8 cellular contexts compared by ENCODE assay signal in the genomic region with DNA sequence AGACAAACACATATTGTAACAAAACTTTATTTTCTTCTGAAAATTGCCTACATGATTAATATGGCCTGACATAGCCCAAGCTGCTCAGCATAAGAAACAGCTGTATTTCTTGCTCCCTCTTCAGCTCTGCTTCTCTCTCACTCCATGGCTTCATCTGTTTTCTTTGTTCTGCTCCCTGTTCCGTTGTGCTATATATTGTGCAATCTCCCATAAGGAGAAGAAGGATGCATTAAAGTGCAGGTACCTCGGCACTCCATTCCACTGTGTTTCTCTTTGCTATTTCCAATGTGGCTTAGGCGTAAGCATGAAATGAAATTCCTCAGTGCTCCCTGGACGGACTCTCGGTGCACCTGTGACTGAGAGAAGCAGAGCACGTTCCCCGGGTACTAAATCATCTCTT.
"Had no signal": no experiment of that assay in that cellular context is flagged by ENCODE, and none has a peak within 500 bp of the region (broad histone marks: within the 10 kb centered on the region; RNA-seq: fewer than 3 reads in every experiment).

No MANE protein-coding gene starts in this region.

- H3K4me2 ChIP-seq: GM23338 had no signal

- H3K36me3 Mint-ChIP-seq: IgD-negative memory B cell had no signal

- H3K4me3 Mint-ChIP-seq: GM23338, HFFc6, IgD-negative memory B cell had no signal

- H2AFZ ChIP-seq: GM23338 had no signal

- H3K36me3 ChIP-seq: HAP-1 had no signal

- H3K27ac ChIP-seq: HL-60 had no signal

- H3K9me3 ChIP-seq: HAP-1 had no signal

- H3K4me1 Mint-ChIP-seq: IgD-negative memory B cell had no signal

- ATAC-seq: HCT116 had no signal

- DNase-seq: H7, HFFc6, KG1 had no signal

- H3K4me1 ChIP-seq: HAP-1 had no signal

- H3K27ac Mint-ChIP-seq: GM23338, HFFc6, IgD-negative memory B cell had no signal

- H3K27me3 Mint-ChIP-seq: IgD-negative memory B cell had no signal

- H3K4me3 ChIP-seq: GM23338, HAP-1 had no signal
